12 cellular contexts compared by ENCODE assay signal in the genomic region with DNA sequence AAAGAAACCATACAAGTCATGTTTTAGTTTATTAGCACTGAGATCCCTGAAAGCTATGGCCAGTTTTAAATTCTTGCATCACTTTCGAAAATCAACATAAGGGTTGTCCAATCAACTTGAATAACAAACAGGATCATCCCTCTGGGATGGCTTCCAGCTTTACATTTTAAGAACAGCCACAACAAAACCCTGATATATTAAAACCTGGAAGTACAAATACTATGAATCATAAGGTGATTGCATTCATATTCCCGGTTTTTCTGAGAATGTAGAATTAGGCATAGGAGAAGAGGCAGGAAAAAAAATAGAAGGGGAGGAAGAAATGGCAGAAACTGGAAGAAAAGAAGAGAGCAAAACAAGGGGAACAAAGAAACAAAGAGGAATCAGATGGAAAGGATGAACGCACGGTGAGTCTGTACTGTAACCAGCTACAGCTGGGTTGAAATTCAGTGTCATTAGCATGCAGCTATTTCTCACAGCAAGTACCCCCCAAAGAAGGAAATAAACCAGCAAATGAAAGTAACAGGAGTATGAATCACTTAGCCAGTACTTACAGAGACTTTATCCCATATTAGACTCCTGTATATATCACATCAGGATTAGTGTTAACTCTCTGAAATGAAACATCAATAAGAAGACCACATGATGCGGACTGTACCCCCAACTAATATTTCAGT.
DNase-seq lines count a peak whose midpoint lies in the region; ATAC-seq and TF ChIP-seq lines count a peak whose summit lies in the region.
"Had no signal": no experiment of that assay in that cellular context is flagged by ENCODE, and none has a peak within 500 bp of the region (broad histone marks: within the 10 kb centered on the region; RNA-seq: fewer than 3 reads in every experiment).

No MANE protein-coding gene starts in this region.

- H3K36me3 Mint-ChIP-seq in activated T-cell treated with anti-CD3 and anti-CD28 coated beads, Interleukin-2, amount 50 U/mL, for 4 hours (ENCODE audit: insufficient read depth), result no peaks in the 10 kb centered on the region
- H3K36me3 Mint-ChIP-seq: CD4-positive, alpha-beta memory T cell had no signal

- no peaks in the 10 kb centered on the region for H3K9me3 ChIP-seq in vagina

- no peaks in the 10 kb centered on the region for H3K27me3 ChIP-seq in vagina

- peaks cover 13% of the 10 kb centered on the region for H3K4me1 ChIP-seq in vagina

- no peaks in the 10 kb centered on the region for H3K9me3 Mint-ChIP-seq in activated T-cell treated with anti-CD3 and anti-CD28 coated beads, Interleukin-2, amount 50 U/mL, for 4 hours
- H3K9me3 Mint-ChIP-seq: CD4-positive, alpha-beta memory T cell had no signal

- TF ChIP-seq POLR2A in vagina (IDR thresholded peaks at IDR 0.05), result no peak

- no peak overlapping the region for H3K4me3 Mint-ChIP-seq in activated T-cell treated with anti-CD3 and anti-CD28 coated beads, Interleukin-2, amount 50 U/mL, for 4 hours
- H3K4me3 Mint-ChIP-seq: activated T-cell treated with anti-CD3 and anti-CD28 coated beads, Interleukin-2, amount 50 U/mL, for 24 hours; CD4-positive, alpha-beta memory T cell had no signal

- no peak for DNase-seq in activated T-cell treated with anti-CD3 and anti-CD28 coated beads, Interleukin-2, amount 50 U/mL, for 4 hours
- no peak for DNase-seq in activated T-cell treated with anti-CD3 and anti-CD28 coated beads, Interleukin-2, amount 50 U/mL, for 48 hours
- DNase-seq in NOMO-1 treated with dmso at 0.1 percent for 144 hours (lab: John Stamatoyannopoulos, UW; ENCODE audit: unreplicated experiment) (peak; percentile 18), fibroblast of mammary gland (ENCODE audit: low read depth) (peak; percentile 94), vagina (ENCODE audit: extremely low spot score in 2 of 2) (no peak), anterior cingulate cortex (lab: John Stamatoyannopoulos, UW) (no peak), substantia nigra (lab: John Stamatoyannopoulos, UW) (no peak)
- DNase-seq: activated T-cell treated with anti-CD3 and anti-CD28 coated beads, Interleukin-2, amount 50 U/mL, for 24 hours; CD4-positive, alpha-beta memory T cell; glutamatergic neuron had no signal

- H3K4me3 ChIP-seq in fibroblast of mammary gland (ENCODE audit: control insufficient read depth, low read depth, low read length), result peak overlapping the region; percentile 8
- H3K4me3 ChIP-seq in vagina, result no peak overlapping the region

- no peaks in the 10 kb centered on the region for H3K27me3 Mint-ChIP-seq in activated T-cell treated with anti-CD3 and anti-CD28 coated beads, Interleukin-2, amount 50 U/mL, for 4 hours (ENCODE audit: low read depth)
- H3K27me3 Mint-ChIP-seq: activated T-cell treated with anti-CD3 and anti-CD28 coated beads, Interleukin-2, amount 50 U/mL, for 24 hours; CD4-positive, alpha-beta memory T cell had no signal

- peaks cover 31% of the 10 kb centered on the region for H3K4me1 Mint-ChIP-seq in activated T-cell treated with anti-CD3 and anti-CD28 coated beads, Interleukin-2, amount 50 U/mL, for 4 hours (ENCODE audit: low read depth)

- ATAC-seq in activated T-cell treated with anti-CD3 and anti-CD28 coated beads, Interleukin-2, amount 50 U/mL, for 4 hours, result peak; percentile 68 to 75
- ATAC-seq in HG03045 (IDR thresholded peaks at IDR 0.05; ENCODE audit: unreplicated experiment), result no peak

- TF ChIP-seq CTCF in fibroblast of mammary gland (conservative IDR thresholded peaks at IDR 0.05; ENCODE audit: control insufficient read depth, insufficient read depth, low read depth, low read length) (no peak), vagina (IDR thresholded peaks at IDR 0.05) (no peak)

- intact Hi-C loops in vagina (cut with DNase I), result no loop called here

- H3K36me3 ChIP-seq in vagina, result no peaks in the 10 kb centered on the region

- H3K27ac ChIP-seq in vagina, result peak overlapping the region; percentile 37
- H3K27ac ChIP-seq in substantia nigra (ENCODE audit: low read depth, low read length, poor library complexity, severe bottlenecking), result no peak overlapping the region
- H3K27ac ChIP-seq: HL-60 had no signal

Comparison
In these comparisons a context has a peak if more than half of its experiments do, and no peak if none do; other contexts are left out.
1. DNase-seq: peak in NOMO-1 treated with dmso at 0.1 percent for 144 hours (single experiment) and fibroblast of mammary gland (single experiment); none in activated T-cell treated with anti-CD3 and anti-CD28 coated beads, Interleukin-2, amount 50 U/mL, for 4 hours (single experiment), activated T-cell treated with anti-CD3 and anti-CD28 coated beads, Interleukin-2, amount 50 U/mL, for 48 hours (0 of 2), vagina (0 of 2), anterior cingulate cortex (0 of 58) and substantia nigra (0 of 49).